Comparison of ENCODE assay signal across 8 cellular contexts in genomic region chr3:43621974-43622739, GRCh38. TPM values are rescaled to one million over a fixed set of nuclear protein-coding genes. Genes with fewer than 3 reads are reported as not detected.
A peak's percentile ranks its signal among the peaks of the same experiment; 100 is the strongest.
DNase-seq lines count a peak whose midpoint lies in the region; ATAC-seq and TF ChIP-seq lines count a peak whose summit lies in the region.

ANO10 (minus strand) TSS chr3:43622011; CDS start chr3:43605852, 16,159 bp downstream.

- H3K36me3 ChIP-seq in GM06990 (ENCODE audit: control insufficient read depth, insufficient read depth, low read length) = no peaks in the 10 kb centered on the region

- peak within 1 kb of the TSS; percentile 90 to 93 for H3K27ac Mint-ChIP-seq in activated naive CD4-positive, alpha-beta T cell treated with anti-CD3 and anti-CD28 coated beads, Interleukin-2, amount 50 U/mL, for 72 hours

- no peaks in the 10 kb centered on the region; the same call in 1 of the 2 replicates for H3K27me3 ChIP-seq in GM06990 (replicated peaks; ENCODE audit: control insufficient read depth, insufficient read depth, low read length)

- peak within 1 kb of the TSS; percentile 74 for H3K4me3 ChIP-seq in GM06990 (replicated peaks; ENCODE audit: low read depth, low read length)

- TF ChIP-seq CTCF in GM06990 (IDR thresholded peaks at IDR 0.05; ENCODE audit: insufficient read depth, low read length, poor library complexity, severe bottlenecking) = no peak

- peak within 1 kb of the TSS; percentile 82 for H3K27ac ChIP-seq in substantia nigra (ENCODE audit: low read depth, low read length, poor library complexity, severe bottlenecking)

- ATAC-seq in HG02588 (IDR thresholded peaks at IDR 0.05; ENCODE audit: unreplicated experiment) = peak; percentile 91
- ATAC-seq in SK-N-SH treated with all-trans-retinoic acid at 6 μM for 48 hours = peak; percentile 98
- peak; percentile 94 to 95 for ATAC-seq in activated naive CD4-positive, alpha-beta T cell treated with anti-CD3 and anti-CD28 coated beads, Interleukin-2, amount 50 U/mL, for 72 hours

- no peaks in the 10 kb centered on the region for H3K36me3 Mint-ChIP-seq in activated naive CD4-positive, alpha-beta T cell treated with anti-CD3 and anti-CD28 coated beads, Interleukin-2, amount 50 U/mL, for 72 hours

- peak; percentile 93 for DNase-seq in GM06990 (ENCODE audit: extremely low read depth, insufficient read length)
- DNase-seq in NCI-H1092 (lab: John Stamatoyannopoulos, UW) = peak; percentile 93
- DNase-seq in activated naive CD4-positive, alpha-beta T cell treated with anti-CD3 and anti-CD28 coated beads, Interleukin-2, amount 50 U/mL, for 72 hours (ENCODE audit: low spot score in 2 of 2) = peak; percentile 96
- peak; percentile 98 for DNase-seq in globus pallidus (ENCODE audit: low spot score)
- DNase-seq in non-pigmented ciliary epithelial cell (ENCODE audit: low read depth) = peak; percentile 98
- peak; percentile 83 to 99 (median 97) for DNase-seq in substantia nigra (lab: John Stamatoyannopoulos, UW)

- no peaks in the 10 kb centered on the region for H3K9me3 Mint-ChIP-seq in activated naive CD4-positive, alpha-beta T cell treated with anti-CD3 and anti-CD28 coated beads, Interleukin-2, amount 50 U/mL, for 72 hours

TF ChIP-seq in SK-N-SH treated with all-trans-retinoic acid at 6 μM for 48 hours, 23 proteins besides CTCF, POLR2A, EP300 and RAD21:
- TF ChIP-seq PATZ1 (CRISPR knock-in tag; IDR thresholded peaks at IDR 0.05; ENCODE audit: borderline replicate concordance) = no peak
- TF ChIP-seq RARB (CRISPR knock-in tag; IDR thresholded peaks at IDR 0.05) = no peak

RNA-seq across cellular contexts. Expression of gene ANO10, which starts in this region (rescaled TPM):
- total RNA-seq in activated naive CD4-positive, alpha-beta T cell treated with anti-CD3 and anti-CD28 coated beads, Interleukin-2, amount 50 U/mL, for 72 hours = 1 to 10 TPM; 6.8 to 7.9 TPM

Comparison
In these comparisons a context has a peak if more than half of its experiments do, and no peak if none do; other contexts are left out.
1. Peak in every context shown above with its lines: DNase-seq, ATAC-seq, H3K4me3 ChIP-seq and H3K27ac ChIP-seq.